8 cellular contexts compared by ENCODE assay signal in genomic region chr13:96958286-96958891, GRCh38. TPM values are rescaled to one million over a fixed set of nuclear protein-coding genes. Genes with fewer than 3 reads are reported as not detected.
A peak's percentile ranks its signal among the peaks of the same experiment; 100 is the strongest.
DNase-seq lines count a peak whose midpoint lies in the region; ATAC-seq, FAIRE-seq and TF ChIP-seq lines count a peak whose summit lies in the region.

No MANE protein-coding gene starts in this region.

- H3K9ac ChIP-seq in kidney (ENCODE audit: low read length in 2 of 2): no peak overlapping the region

- no peak overlapping the region for H3K4me3 ChIP-seq in kidney (ENCODE audit: low read length in 2 of 2)

- H3K9me3 ChIP-seq in kidney (ENCODE audit: control insufficient read depth in 1 of 2, low read length in 2 of 2): no peaks in the 10 kb centered on the region

- peaks cover 0 to 7% of the 10 kb centered on the region in 2 donors for H3K9me3 Mint-ChIP-seq in stimulated activated naive B cell treated with anti-CD40 and anti-IgM and Interleukin-4, amounts not matched to agents 10 μg/mL and 1 μg/mL and 100 μg/mL, for 72 hours
- no peaks in the 10 kb centered on the region for H3K9me3 Mint-ChIP-seq in activated T-helper 2 cell treated with anti-CD3 and anti-CD28 coated beads, Interferon-gamma antibody, Interleukin-2, Interleukin-4, amounts not matched to agents 10 μg/mL and 5 μg/mL and 100 μg/mL, durations not matched to agents 14 hours and 24 hours and 36 hours

- H3K27me3 Mint-ChIP-seq in stimulated activated naive B cell treated with anti-CD40 and anti-IgM and Interleukin-4, amounts not matched to agents 10 μg/mL and 1 μg/mL and 100 μg/mL, for 72 hours: no peaks in the 10 kb centered on the region
- no peaks in the 10 kb centered on the region for H3K27me3 Mint-ChIP-seq in activated T-helper 2 cell treated with anti-CD3 and anti-CD28 coated beads, Interferon-gamma antibody, Interleukin-2, Interleukin-4, amounts not matched to agents 10 μg/mL and 5 μg/mL and 100 μg/mL, durations not matched to agents 14 hours and 24 hours and 36 hours (ENCODE audit: low read depth)

- H3K27ac Mint-ChIP-seq in stimulated activated naive B cell treated with anti-CD40 and anti-IgM and Interleukin-4, amounts not matched to agents 10 μg/mL and 1 μg/mL and 100 μg/mL, for 72 hours: no peak overlapping the region
- H3K27ac Mint-ChIP-seq in activated T-helper 2 cell treated with anti-CD3 and anti-CD28 coated beads, Interferon-gamma antibody, Interleukin-2, Interleukin-4, amounts not matched to agents 10 μg/mL and 5 μg/mL and 100 μg/mL, durations not matched to agents 14 hours and 24 hours and 36 hours: no peak overlapping the region

- DNase-seq in NCI-H187 treated with DMSO at 0.1 percent for 48 hours (lab: John Stamatoyannopoulos, UW) (peak; percentile 61), amniotic epithelial cell (ENCODE audit: low read depth) (peak; percentile 28), kidney (no peak)
- no peak for DNase-seq in activated CD8-positive, alpha-beta memory T cell treated with anti-CD3 and anti-CD28 coated beads, Interleukin-2, amount 50 U/mL, for 48 hours
- no peak for DNase-seq in stimulated activated naive B cell treated with anti-CD40 and anti-IgM and Interleukin-4, amounts not matched to agents 10 μg/mL and 1 μg/mL and 100 μg/mL, for 72 hours
- no peak for DNase-seq in activated T-helper 2 cell treated with anti-CD3 and anti-CD28 coated beads, Interferon-gamma antibody, Interleukin-2, Interleukin-4, amounts not matched to agents 10 μg/mL and 5 μg/mL and 100 μg/mL, durations not matched to agents 14 hours and 24 hours and 36 hours (ENCODE audit: low spot score)

- ATAC-seq in GM21526 (IDR thresholded peaks at IDR 0.05; ENCODE audit: low FRiP score, unreplicated experiment): peak; percentile 69
- ATAC-seq in stimulated activated naive B cell treated with anti-CD40 and anti-IgM and Interleukin-4, amounts not matched to agents 10 μg/mL and 1 μg/mL and 100 μg/mL, for 72 hours (replicated peaks): no peak

- intact Hi-C loops in kidney (cut with DNase I): no loop called here
- intact Hi-C loops in activated T-helper 2 cell treated with anti-CD3 and anti-CD28 coated beads, Interferon-gamma antibody, Interleukin-2, Interleukin-4, amounts not matched to agents 10 μg/mL and 5 μg/mL and 100 μg/mL, durations not matched to agents 14 hours and 24 hours and 36 hours (cut with micrococcal nuclease): loop anchor here (5.0 kb wide), 1 partner anchor 936 kb away; no protein-coding TSS in a partner anchor

- no peaks in the 10 kb centered on the region for H3K36me3 Mint-ChIP-seq in stimulated activated naive B cell treated with anti-CD40 and anti-IgM and Interleukin-4, amounts not matched to agents 10 μg/mL and 1 μg/mL and 100 μg/mL, for 72 hours
- no peaks in the 10 kb centered on the region for H3K36me3 Mint-ChIP-seq in activated T-helper 2 cell treated with anti-CD3 and anti-CD28 coated beads, Interferon-gamma antibody, Interleukin-2, Interleukin-4, amounts not matched to agents 10 μg/mL and 5 μg/mL and 100 μg/mL, durations not matched to agents 14 hours and 24 hours and 36 hours (ENCODE audit: low read depth)

- H3K36me3 ChIP-seq in kidney (ENCODE audit: control insufficient read depth in 1 of 2, insufficient read depth in 2 of 2, low read length in 2 of 2): no peaks in the 10 kb centered on the region

- no peak overlapping the region for H3K27ac ChIP-seq in C4-2B
- no peak overlapping the region for H3K27ac ChIP-seq in kidney (ENCODE audit: low read depth in 2 of 2, low read length in 2 of 2)

- peak; percentile 78 for TF ChIP-seq CTCF in C4-2B (conservative IDR thresholded peaks at IDR 0.05)
- TF ChIP-seq CTCF in kidney (IDR thresholded peaks at IDR 0.05; ENCODE audit: borderline replicate concordance, extremely low read depth, insufficient read depth): peak; percentile 69

- no peaks in the 10 kb centered on the region for H3K4me1 Mint-ChIP-seq in stimulated activated naive B cell treated with anti-CD40 and anti-IgM and Interleukin-4, amounts not matched to agents 10 μg/mL and 1 μg/mL and 100 μg/mL, for 72 hours
- no peaks in the 10 kb centered on the region for H3K4me1 Mint-ChIP-seq in activated T-helper 2 cell treated with anti-CD3 and anti-CD28 coated beads, Interferon-gamma antibody, Interleukin-2, Interleukin-4, amounts not matched to agents 10 μg/mL and 5 μg/mL and 100 μg/mL, durations not matched to agents 14 hours and 24 hours and 36 hours (ENCODE audit: low read depth)

- H3K4me1 ChIP-seq in kidney (ENCODE audit: control insufficient read depth in 1 of 2, insufficient read depth in 1 of 2, low read depth in 1 of 2, low read length in 2 of 2): no peaks in the 10 kb centered on the region

- no peak overlapping the region for H3K4me3 Mint-ChIP-seq in stimulated activated naive B cell treated with anti-CD40 and anti-IgM and Interleukin-4, amounts not matched to agents 10 μg/mL and 1 μg/mL and 100 μg/mL, for 72 hours
- H3K4me3 Mint-ChIP-seq in activated T-helper 2 cell treated with anti-CD3 and anti-CD28 coated beads, Interferon-gamma antibody, Interleukin-2, Interleukin-4, amounts not matched to agents 10 μg/mL and 5 μg/mL and 100 μg/mL, durations not matched to agents 14 hours and 24 hours and 36 hours (ENCODE audit: low read depth): no peak overlapping the region

- peak; percentile 81 for FAIRE-seq in kidney (lab: Jason Lieb, UNC)

RNA-seq across cellular contexts. Expression of gene OXGR1, which starts 35.9 kb away (rescaled TPM):
- 0.72 TPM for total RNA-seq in kidney
- 3.5 TPM for polyA plus RNA-seq in kidney (ENCODE audit: insufficient read depth, low read depth, low replicate concordance)
- not detected in 2 replicates for total RNA-seq in activated T-helper 2 cell treated with anti-CD3 and anti-CD28 coated beads, Interferon-gamma antibody, Interleukin-2, Interleukin-4, amounts not matched to agents 10 μg/mL and 5 μg/mL and 100 μg/mL, durations not matched to agents 14 hours and 24 hours and 36 hours

Comparison
In these comparisons a context has a peak if more than half of its experiments do, and no peak if none do; other contexts are left out.
1. DNase-seq: peak in NCI-H187 treated with DMSO at 0.1 percent for 48 hours (single experiment) and amniotic epithelial cell (single experiment); none in kidney (single experiment), activated CD8-positive, alpha-beta memory T cell treated with anti-CD3 and anti-CD28 coated beads, Interleukin-2, amount 50 U/mL, for 48 hours (single experiment), stimulated activated naive B cell treated with anti-CD40 and anti-IgM and Interleukin-4, amounts not matched to agents 10 μg/mL and 1 μg/mL and 100 μg/mL, for 72 hours (single experiment) and activated T-helper 2 cell treated with anti-CD3 and anti-CD28 coated beads, Interferon-gamma antibody, Interleukin-2, Interleukin-4, amounts not matched to agents 10 μg/mL and 5 μg/mL and 100 μg/mL, durations not matched to agents 14 hours and 24 hours and 36 hours (single experiment).